Comparison of ENCODE assay signal across 37 cellular contexts in genomic region chr16:83185902-83186301, GRCh38.
"Had no signal": no experiment of that assay in that cellular context is flagged by ENCODE, and none has a peak within 500 bp of the region (broad histone marks: within the 10 kb centered on the region; RNA-seq: fewer than 3 reads in every experiment).

No MANE protein-coding gene starts in this region.

- H3K36me3 Mint-ChIP-seq: activated naive CD4-positive, alpha-beta T cell treated with anti-CD3 and anti-CD28 coated beads, Interleukin-2, amount 10 ng/mL, durations not matched to agents 7 days and 5 days; activated naive CD4-positive, alpha-beta T cell treated with anti-CD3 and anti-CD28 coated beads, Interleukin-2, amount 50 U/mL, for 24 hours; activated naive CD8-positive, alpha-beta T cell; activated naive CD8-positive, alpha-beta T cell treated with anti-CD3 and anti-CD28 coated beads for 36 hours; activated naive CD8-positive, alpha-beta T cell treated with anti-CD3 and anti-CD28 coated beads, Interleukin-2, amount 10 ng/mL, durations not matched to agents 7 days and 5 days; brain had no signal

- ATAC-seq: activated naive CD4-positive, alpha-beta T cell treated with anti-CD3 and anti-CD28 coated beads, Interleukin-2, amount 50 U/mL, for 72 hours; activated naive CD8-positive, alpha-beta T cell treated with anti-CD3 and anti-CD28 coated beads, Interleukin-2, amount 50 U/mL, for 24 hours; activated T-cell treated with anti-CD3 and anti-CD28 coated beads, Interleukin-2, amount 50 U/mL, for 4 hours; activated T-cell treated with anti-CD3 and anti-CD28 coated beads, Interleukin-2, amount 50 U/mL, for 72 hours; activated T-helper 17 cell treated with anti-CD3 and anti-CD28 coated beads, Interleukin-2, amount 50 U/mL, for 72 hours; body of pancreas had no signal

- H3K27me3 Mint-ChIP-seq: activated naive CD4-positive, alpha-beta T cell treated with anti-CD3 and anti-CD28 coated beads, Interleukin-2, amount 10 ng/mL, durations not matched to agents 7 days and 5 days; activated naive CD4-positive, alpha-beta T cell treated with anti-CD3 and anti-CD28 coated beads, Interleukin-2, amount 50 U/mL, for 24 hours; activated naive CD8-positive, alpha-beta T cell treated with anti-CD3 and anti-CD28 coated beads for 36 hours; activated naive CD8-positive, alpha-beta T cell treated with anti-CD3 and anti-CD28 coated beads, Interleukin-2, amount 10 ng/mL, durations not matched to agents 7 days and 5 days; activated naive CD8-positive, alpha-beta T cell treated with anti-CD3 and anti-CD28 coated beads, Interleukin-2, amount 50 U/mL, for 24 hours had no signal

- H3K9me3 Mint-ChIP-seq: activated naive CD4-positive, alpha-beta T cell treated with anti-CD3 and anti-CD28 coated beads for 36 hours; activated naive CD4-positive, alpha-beta T cell treated with anti-CD3 and anti-CD28 coated beads, Interleukin-2, amount 10 ng/mL, durations not matched to agents 7 days and 5 days; activated naive CD8-positive, alpha-beta T cell treated with anti-CD3 and anti-CD28 coated beads, Interleukin-2, amount 10 ng/mL, durations not matched to agents 7 days and 5 days; activated T-cell treated with anti-CD3 and anti-CD28 coated beads, Interleukin-2, amount 50 U/mL, for 24 hours; activated T-helper 1 cell treated with anti-CD3 and anti-CD28 coated beads, Interleukin-12 subunit alpha, Interleukin-12 subunit beta, Interleukin-2, Interleukin-4 antibody, amounts not matched to agents 30 ng/mL and 10 ng/mL and 1 ng/mL, durations not matched to agents 14 hours and 24 hours and 36 hours; activated T-helper 17 cell treated with anti-CD3 and anti-CD28 coated beads, Interleukin-2, amount 50 U/mL, for 72 hours; activated T-helper 2 cell treated with anti-CD3 and anti-CD28 coated beads, Interferon-gamma antibody, Interleukin-2, Interleukin-4, amounts not matched to agents 10 μg/mL and 5 μg/mL and 100 μg/mL, durations not matched to agents 14 hours and 24 hours and 36 hours; brain; central memory CD8-positive, alpha-beta T cell had no signal

- H3K36me3 ChIP-seq: adrenal gland, ascending aorta, brain microvascular endothelial cell, cardiac muscle cell had no signal

- H3K4me3 ChIP-seq: adrenal gland, ascending aorta, body of pancreas, cardiac muscle cell had no signal

- DNase-seq: activated effector memory CD4-positive, alpha-beta T cell treated with anti-CD3 and anti-CD28 coated beads, Interleukin-2, amount 50 U/mL, for 16 hours; activated effector memory CD4-positive, alpha-beta T cell treated with Interleukin-2 at 50 U/mL for 16 hours; activated gamma-delta T cell; activated gamma-delta T cell treated with Interleukin-2 at 50 U/mL for 16 hours; activated naive CD4-positive, alpha-beta T cell; activated naive CD4-positive, alpha-beta T cell treated with anti-CD3 and anti-CD28 coated beads for 36 hours; activated naive CD4-positive, alpha-beta T cell treated with anti-CD3 and anti-CD28 coated beads, Interleukin-2, amount 10 ng/mL, durations not matched to agents 7 days and 5 days; activated naive CD4-positive, alpha-beta T cell treated with anti-CD3 and anti-CD28 coated beads, Interleukin-2, amount 50 U/mL, for 16 hours; activated naive CD4-positive, alpha-beta T cell treated with Interleukin-2 at 50 U/mL for 16 hours; activated naive CD8-positive, alpha-beta T cell treated with anti-CD3 and anti-CD28 coated beads for 36 hours; activated naive CD8-positive, alpha-beta T cell treated with anti-CD3 and anti-CD28 coated beads, Interleukin-2, amount 10 ng/mL, durations not matched to agents 7 days and 5 days; activated naive CD8-positive, alpha-beta T cell treated with anti-CD3 and anti-CD28 coated beads, Interleukin-2, amount 50 U/mL, for 24 hours; activated T-cell treated with anti-CD3 and anti-CD28 coated beads, Interleukin-2, amount 50 U/mL, for 1 hour; activated T-cell treated with anti-CD3 and anti-CD28 coated beads, Interleukin-2, amount 50 U/mL, for 24 hours; activated T-cell treated with anti-CD3 and anti-CD28 coated beads, Interleukin-2, amount 50 U/mL, for 4 hours; activated T-cell treated with anti-CD3 and anti-CD28 coated beads, Interleukin-2, amount 50 U/mL, for 48 hours; activated T-cell treated with anti-CD3 and anti-CD28 coated beads, Interleukin-2, amount 50 U/mL, for 72 hours; adrenal gland; amniotic stem cell; amygdala; anterior cingulate cortex; aorta; body of pancreas; brain microvascular endothelial cell; caudate nucleus; central memory CD4-positive, alpha-beta T cell; cerebellar nuclear complex had no signal

- H3K9me3 ChIP-seq: adrenal gland, ascending aorta, body of pancreas had no signal

- H3K27me3 ChIP-seq: adrenal gland, ascending aorta, body of pancreas, brain microvascular endothelial cell, cardiac muscle cell had no signal

- H3K27ac ChIP-seq: adrenal gland, ascending aorta, body of pancreas, brain microvascular endothelial cell, cardiac muscle cell had no signal

- H3K4me1 Mint-ChIP-seq: activated naive CD4-positive, alpha-beta T cell treated with anti-CD3 and anti-CD28 coated beads, Interleukin-2, amount 10 ng/mL, durations not matched to agents 7 days and 5 days; activated naive CD4-positive, alpha-beta T cell treated with anti-CD3 and anti-CD28 coated beads, Interleukin-2, amount 50 U/mL, for 24 hours; activated naive CD8-positive, alpha-beta T cell treated with anti-CD3 and anti-CD28 coated beads for 36 hours; activated naive CD8-positive, alpha-beta T cell treated with anti-CD3 and anti-CD28 coated beads, Interleukin-2, amount 10 ng/mL, durations not matched to agents 7 days and 5 days; activated naive CD8-positive, alpha-beta T cell treated with anti-CD3 and anti-CD28 coated beads, Interleukin-2, amount 50 U/mL, for 24 hours; central memory CD8-positive, alpha-beta T cell had no signal

- H3K4me1 ChIP-seq: adrenal gland, ascending aorta, body of pancreas had no signal

- H3K4me3 Mint-ChIP-seq: activated naive CD4-positive, alpha-beta T cell treated with anti-CD3 and anti-CD28 coated beads for 36 hours; activated naive CD4-positive, alpha-beta T cell treated with anti-CD3 and anti-CD28 coated beads, Interleukin-2, amount 10 ng/mL, durations not matched to agents 7 days and 5 days; activated naive CD4-positive, alpha-beta T cell treated with anti-CD3 and anti-CD28 coated beads, Interleukin-2, amount 50 U/mL, for 24 hours; activated naive CD8-positive, alpha-beta T cell; activated naive CD8-positive, alpha-beta T cell treated with anti-CD3 and anti-CD28 coated beads for 36 hours; activated naive CD8-positive, alpha-beta T cell treated with anti-CD3 and anti-CD28 coated beads, Interleukin-2, amount 10 ng/mL, durations not matched to agents 7 days and 5 days; activated naive CD8-positive, alpha-beta T cell treated with anti-CD3 and anti-CD28 coated beads, Interleukin-2, amount 50 U/mL, for 24 hours; activated T-cell treated with anti-CD3 and anti-CD28 coated beads, Interleukin-2, amount 50 U/mL, for 24 hours; activated T-cell treated with anti-CD3 and anti-CD28 coated beads, Interleukin-2, amount 50 U/mL, for 4 hours; activated T-cell treated with anti-CD3 and anti-CD28 coated beads, Interleukin-2, amount 50 U/mL, for 72 hours; activated T-helper 1 cell treated with anti-CD3 and anti-CD28 coated beads, Interleukin-12 subunit alpha, Interleukin-12 subunit beta, Interleukin-2, Interleukin-4 antibody, amounts not matched to agents 30 ng/mL and 10 ng/mL and 1 ng/mL, durations not matched to agents 14 hours and 24 hours and 36 hours; activated T-helper 17 cell treated with anti-CD3 and anti-CD28 coated beads, Interleukin-2, amount 50 U/mL, for 72 hours; brain; central memory CD8-positive, alpha-beta T cell had no signal

- H3K27ac Mint-ChIP-seq: activated naive CD4-positive, alpha-beta T cell treated with anti-CD3 and anti-CD28 coated beads for 36 hours; activated naive CD4-positive, alpha-beta T cell treated with anti-CD3 and anti-CD28 coated beads, Interleukin-2, amount 10 ng/mL, durations not matched to agents 7 days and 5 days; activated naive CD4-positive, alpha-beta T cell treated with anti-CD3 and anti-CD28 coated beads, Interleukin-2, amount 50 U/mL, for 72 hours; activated naive CD8-positive, alpha-beta T cell; activated naive CD8-positive, alpha-beta T cell treated with anti-CD3 and anti-CD28 coated beads for 36 hours; activated naive CD8-positive, alpha-beta T cell treated with anti-CD3 and anti-CD28 coated beads, Interleukin-2, amount 10 ng/mL, durations not matched to agents 7 days and 5 days; activated naive CD8-positive, alpha-beta T cell treated with anti-CD3 and anti-CD28 coated beads, Interleukin-2, amount 50 U/mL, for 24 hours; activated T-cell treated with anti-CD3 and anti-CD28 coated beads, Interleukin-2, amount 50 U/mL, for 24 hours; activated T-cell treated with anti-CD3 and anti-CD28 coated beads, Interleukin-2, amount 50 U/mL, for 72 hours; activated T-helper 1 cell treated with anti-CD3 and anti-CD28 coated beads, Interleukin-12 subunit alpha, Interleukin-12 subunit beta, Interleukin-2, Interleukin-4 antibody, amounts not matched to agents 30 ng/mL and 10 ng/mL and 1 ng/mL, durations not matched to agents 14 hours and 24 hours and 36 hours; activated T-helper 2 cell treated with anti-CD3 and anti-CD28 coated beads, Interferon-gamma antibody, Interleukin-2, Interleukin-4, amounts not matched to agents 10 μg/mL and 5 μg/mL and 100 μg/mL, durations not matched to agents 14 hours and 24 hours and 36 hours; brain had no signal
